ENCODE assay signal across 14 cellular contexts in genomic region chr10:35041502-35041879, GRCh38. TPM values are rescaled to one million over a fixed set of nuclear protein-coding genes. Genes with fewer than 3 reads are reported as not detected.
DNase-seq lines count a peak whose midpoint lies in the region; ATAC-seq, FAIRE-seq and TF ChIP-seq lines count a peak whose summit lies in the region.
"Had no signal": no experiment of that assay in that cellular context is flagged by ENCODE, and none has a peak within 500 bp of the region (broad histone marks: within the 10 kb centered on the region; RNA-seq: fewer than 3 reads in every experiment).

No MANE protein-coding gene starts in this region.

- no peak for TF ChIP-seq CTCF in Calu3 (IDR thresholded peaks at IDR 0.05; ENCODE audit: unreplicated experiment)
- no peak for TF ChIP-seq CTCF in bronchial epithelial cell (IDR thresholded peaks at IDR 0.05; ENCODE audit: insufficient read depth, low read length, severe bottlenecking)
- no peak for TF ChIP-seq CTCF in nephron progenitor cell (IDR thresholded peaks at IDR 0.05)

- H3K36me3 ChIP-seq in bronchial epithelial cell (ENCODE audit: control insufficient read depth, insufficient read depth, low read length) = peaks cover 8% of the 10 kb centered on the region
- H3K36me3 ChIP-seq in SJCRH30 = peaks cover 34% of the 10 kb centered on the region

- H3K27ac Mint-ChIP-seq in Calu3 (ENCODE audit: unreplicated experiment) (peak overlapping the region; percentile 10), IgD-negative memory B cell (peak overlapping the region in 2 of 3 donors; percentile 8 to 60), nephron progenitor cell (peak overlapping the region; percentile 12)

- no peak for ATAC-seq in GM19035 (IDR thresholded peaks at IDR 0.05; ENCODE audit: unreplicated experiment)
- no peak for ATAC-seq in GM18868 (IDR thresholded peaks at IDR 0.05; ENCODE audit: unreplicated experiment)
- ATAC-seq: psoas muscle had no signal

- 0 out of 2 replicates have a peak, but pooled peaks cover 3% of the 10 kb centered on the region for H3K4me1 ChIP-seq in SJCRH30
- H3K4me1 ChIP-seq: psoas muscle had no signal

- 0 out of 2 replicates have a peak, but pooled peaks cover 3% of the 10 kb centered on the region for H3K9me3 ChIP-seq in SJCRH30 (replicated peaks)
- H3K9me3 ChIP-seq: psoas muscle had no signal

- H3K27me3 ChIP-seq in bronchial epithelial cell (ENCODE audit: control insufficient read depth, insufficient read depth, low read length) (no peaks in the 10 kb centered on the region), SJCRH30 (no peaks in the 10 kb centered on the region)

- peaks cover 13% of the 10 kb centered on the region for H3K36me3 Mint-ChIP-seq in Calu3 (ENCODE audit: insufficient read depth, unreplicated experiment)
- H3K36me3 Mint-ChIP-seq in IgD-negative memory B cell = peaks cover 7% of the 10 kb centered on the region
- H3K36me3 Mint-ChIP-seq in nephron progenitor cell (ENCODE audit: low read depth) = peaks cover 67% of the 10 kb centered on the region

- CTCF ChIA-PET in Calu3 (lab: Charles Lee) = interaction anchor here (1.2 kb wide), 1 partner anchor 16 kb away, joined by 3 read pairs; no protein-coding TSS in a partner anchor

- FAIRE-seq in bronchial epithelial cell (lab: Jason Lieb, UNC) = peak; percentile 43

- H3K9me3 Mint-ChIP-seq in Calu3 (ENCODE audit: low read depth, unreplicated experiment) (no peaks in the 10 kb centered on the region), IgD-negative memory B cell (no peaks in the 10 kb centered on the region), nephron progenitor cell (no peaks in the 10 kb centered on the region)

- peaks cover 35% of the 10 kb centered on the region for H3K4me1 Mint-ChIP-seq in Calu3 (ENCODE audit: low read depth, unreplicated experiment)
- peaks cover 0 to 2% (median 0%) of the 10 kb centered on the region in 3 donors for H3K4me1 Mint-ChIP-seq in IgD-negative memory B cell
- peaks cover 10% of the 10 kb centered on the region for H3K4me1 Mint-ChIP-seq in nephron progenitor cell

- H3K4me3 Mint-ChIP-seq in Calu3 (ENCODE audit: low read depth, unreplicated experiment) = no peak overlapping the region
- H3K4me3 Mint-ChIP-seq in IgD-negative memory B cell = no peak overlapping the region
- no peak overlapping the region for H3K4me3 Mint-ChIP-seq in nephron progenitor cell

- intact Hi-C loops in Calu3 (cut with micrococcal nuclease; ENCODE audit: unreplicated experiment) = no loop called here

- H3K4me3 ChIP-seq in bronchial epithelial cell (ENCODE audit: low read depth, low read length) (no peak overlapping the region), SJCRH30 (no peak overlapping the region)
- H3K4me3 ChIP-seq: psoas muscle had no signal

- no peak overlapping the region for H3K27ac ChIP-seq in SJCRH30
- H3K27ac ChIP-seq: psoas muscle had no signal

- DNase-seq in Calu3 = no peak
- peak; percentile 29 for DNase-seq in bronchial epithelial cell (ENCODE audit: low read depth)
- DNase-seq in nephron progenitor cell = no peak
- no peak for DNase-seq in SJCRH30
- no peak for DNase-seq in NCI-H2029 (lab: John Stamatoyannopoulos, UW)
- DNase-seq: activated CD4-positive, alpha-beta T cell treated with anti-CD3 and anti-CD28 coated beads, Interleukin-2, amount 50 U/mL, for 48 hours; activated gamma-delta T cell; DMS79 treated with DMSO at 0.1 percent for 48 hours; effector CD8-positive, alpha-beta T cell; NCI-H187 treated with DMSO at 0.1 percent for 48 hours; psoas muscle had no signal

- H3K27me3 Mint-ChIP-seq in Calu3 (ENCODE audit: unreplicated experiment) = no peaks in the 10 kb centered on the region
- H3K27me3 Mint-ChIP-seq in IgD-negative memory B cell = no peaks in the 10 kb centered on the region
- H3K27me3 Mint-ChIP-seq in nephron progenitor cell (ENCODE audit: low read depth, poor library complexity) = no peaks in the 10 kb centered on the region

- BruUV-seq in Calu3 (replicated peaks; lab: Mats Ljungman, UMichigan) = no TSS peak

RNA-seq across cellular contexts. Expression of gene CUL2, which starts 48.6 kb away (rescaled TPM):
- total RNA-seq in Calu3 (2022) (35.6 and 37.1 TPM in 2 replicates), bronchial epithelial cell (21.3 and 23.4 TPM in 2 replicates)
- 21.8 TPM for polyA plus RNA-seq in IgD-negative memory B cell
- 46.7 and 51.4 TPM in 2 replicates for total RNA-seq in SJCRH30 (2014; rRNA removed; shearing (Covaris generic))
